ENCODE assay signal across 9 cellular contexts in the genomic region with DNA sequence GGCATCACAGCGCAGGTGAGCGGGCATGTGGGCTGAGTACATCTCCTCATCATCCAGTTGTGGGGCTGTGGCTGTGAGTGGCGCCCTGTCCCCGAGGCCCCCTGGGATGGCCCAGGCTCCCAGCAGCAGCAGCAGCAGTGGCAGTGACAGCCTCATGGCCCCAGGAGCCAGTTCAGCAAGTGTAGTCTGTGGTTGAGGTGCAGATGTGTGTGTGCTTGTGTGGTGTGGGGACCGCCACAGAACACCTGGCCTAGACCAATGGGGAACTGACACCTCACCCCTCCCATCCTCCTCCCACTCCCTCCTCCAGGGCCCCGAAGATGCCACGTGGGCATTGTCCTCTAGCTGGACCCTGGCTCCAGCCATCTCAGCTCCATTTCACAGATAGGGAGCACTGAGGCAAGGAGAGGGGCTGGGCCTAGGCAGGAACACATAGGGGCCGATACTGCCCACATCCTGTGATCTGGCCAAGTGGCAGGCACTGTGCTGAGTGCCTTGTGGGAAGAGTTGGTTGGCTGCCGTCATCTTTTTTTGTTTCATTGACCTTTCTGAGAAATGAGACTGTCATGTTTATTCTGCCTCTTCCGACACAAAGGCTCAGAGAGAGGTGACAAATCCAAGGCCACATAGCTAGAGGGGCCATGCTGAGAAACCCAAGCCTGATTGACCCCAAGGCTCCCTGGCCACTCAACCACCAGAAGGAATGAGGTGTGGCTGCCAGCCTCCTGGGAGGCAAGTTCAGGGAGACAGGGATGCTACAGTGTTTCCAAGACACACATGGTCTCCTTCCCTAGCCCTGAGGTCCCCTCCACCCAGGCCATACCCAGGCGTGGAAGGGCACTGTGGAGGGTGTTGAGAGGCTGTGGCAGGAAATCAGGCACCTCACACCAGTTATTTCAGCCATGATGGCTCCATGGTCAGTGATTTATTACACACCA. TPM values are rescaled to one million over a fixed set of nuclear protein-coding genes. Genes with fewer than 3 reads are reported as not detected.
DNase-seq lines count a peak whose midpoint lies in the region; ATAC-seq lines count a peak whose summit lies in the region.
"Had no signal": no experiment of that assay in that cellular context is flagged by ENCODE, and none has a peak within 500 bp of the region (broad histone marks: within the 10 kb centered on the region; RNA-seq: fewer than 3 reads in every experiment).

A gene with protein sequence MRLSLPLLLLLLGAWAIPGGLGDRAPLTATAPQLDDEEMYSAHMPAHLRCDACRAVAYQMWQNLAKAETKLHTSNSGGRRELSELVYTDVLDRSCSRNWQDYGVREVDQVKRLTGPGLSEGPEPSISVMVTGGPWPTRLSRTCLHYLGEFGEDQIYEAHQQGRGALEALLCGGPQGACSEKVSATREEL (minus strand): TSS at position 213 of the 938 bp plus-strand sequence. CDS start 57 bp downstream, at position 156.

- H3K4me3 Mint-ChIP-seq in T-helper 2 cell treated with Interferon-gamma antibody and Interleukin-4, amounts not matched to agents 5 μg/mL and 100 μg/mL, for 36 hours = peak within 1 kb of the TSS; percentile 100

- H3K4me1 Mint-ChIP-seq in T-helper 2 cell treated with Interferon-gamma antibody and Interleukin-4, amounts not matched to agents 5 μg/mL and 100 μg/mL, for 36 hours (ENCODE audit: low read depth) = peaks cover 57% of the 10 kb centered on the region

- no peaks in the 10 kb centered on the region for H3K27me3 Mint-ChIP-seq in T-helper 2 cell treated with Interferon-gamma antibody and Interleukin-4, amounts not matched to agents 5 μg/mL and 100 μg/mL, for 36 hours (ENCODE audit: low read depth)

- ATAC-seq in GM19035 (IDR thresholded peaks at IDR 0.05; ENCODE audit: unreplicated experiment) (peak; percentile 40), HG02938 (IDR thresholded peaks at IDR 0.05; ENCODE audit: unreplicated experiment) (peak; percentile 35), esophagus mucosa (peak; percentile 12)

- no peaks in the 10 kb centered on the region for H3K9me3 Mint-ChIP-seq in T-helper 2 cell treated with Interferon-gamma antibody and Interleukin-4, amounts not matched to agents 5 μg/mL and 100 μg/mL, for 36 hours

- H3K36me3 Mint-ChIP-seq in T-helper 2 cell treated with Interferon-gamma antibody and Interleukin-4, amounts not matched to agents 5 μg/mL and 100 μg/mL, for 36 hours (ENCODE audit: low read depth) = peaks cover 20% of the 10 kb centered on the region

- H3K27ac Mint-ChIP-seq in T-helper 2 cell treated with Interferon-gamma antibody and Interleukin-4, amounts not matched to agents 5 μg/mL and 100 μg/mL, for 36 hours = peak within 1 kb of the TSS; percentile 100

- DNase-seq in T-helper 2 cell treated with Interferon-gamma antibody and Interleukin-4, amounts not matched to agents 5 μg/mL and 100 μg/mL, for 36 hours (ENCODE audit: low spot score) = peak; percentile 83
- DNase-seq in HK-2 (ENCODE audit: unreplicated experiment) = no peak
- DNase-seq in cortex of kidney (lab: John Stamatoyannopoulos, UW) = no peak
- DNase-seq in NCI-H510A treated with DMSO at 0.1 percent for 48 hours (lab: John Stamatoyannopoulos, UW) = no peak
- no peak for DNase-seq in NCI-H146 (lab: John Stamatoyannopoulos, UW)

RNA-seq across cellular contexts. Expression of the gene that starts here (rescaled TPM):
- 3.3 TPM for total RNA-seq in esophagus mucosa
- total RNA-seq: pulmonary artery endothelial cell had no signal
